Comparison of ENCODE assay signal across 8 cellular contexts in genomic region chr7:134420509-134421125, GRCh38. TPM values are rescaled to one million over a fixed set of nuclear protein-coding genes. Genes with fewer than 3 reads are reported as not detected.
DNase-seq lines count a peak whose midpoint lies in the region; ATAC-seq and TF ChIP-seq lines count a peak whose summit lies in the region.

No MANE protein-coding gene starts in this region.

- no peaks in the 10 kb centered on the region for H3K9me3 ChIP-seq in aorta (ENCODE audit: control insufficient read depth, low read length)

- peak; percentile 65 for TF ChIP-seq CTCF in cardiac fibroblast (IDR thresholded peaks at IDR 0.05; ENCODE audit: low read depth, low read length)

- H3K4me3 ChIP-seq in cardiac fibroblast (replicated peaks in 1 of 2; ENCODE audit: low read depth in 2 of 2, low read length in 2 of 2) (no peak overlapping the region), aorta (ENCODE audit: low read length in 2 of 2) (no peak overlapping the region)

- 45 to 49% methylated on average over 5 of the region's 5 CpGs for WGBS in aorta, 2 donors

- no peaks in the 10 kb centered on the region for H3K36me3 ChIP-seq in aorta (ENCODE audit: control insufficient read depth in 1 of 2, insufficient read depth in 2 of 2, low read length in 1 of 2)

- DNase-seq in Right ventricle myocardium inferior (ENCODE audit: missing footprints) (no peak), cardiac septum (ENCODE audit: low spot score) (no peak), NCI-H226 (peak; percentile 42), cardiac fibroblast (ENCODE audit: low read depth in 2 of 2) (peak; percentile 78 to 82), left colon (peak in 1 of 2 donors; percentile 50), aorta (no peak)

- intact Hi-C loops in Right ventricle myocardium inferior (cut with DNase I): no loop called here
- intact Hi-C loops in cardiac septum (cut with DNase I): no loop called here
- intact Hi-C loops in left colon (cut with DNase I, micrococcal nuclease): no loop called here
- intact Hi-C loops in aorta (cut with DNase I): no loop called here

- ATAC-seq in Right ventricle myocardium inferior (peak; percentile 52), left colon (peak; percentile 83), aorta (ENCODE audit: low FRiP score) (peak; percentile 59), HG02870 (IDR thresholded peaks at IDR 0.05; ENCODE audit: unreplicated experiment) (no peak), HG03439 (IDR thresholded peaks at IDR 0.05; ENCODE audit: unreplicated experiment) (no peak)

- H3K4me1 ChIP-seq in aorta (ENCODE audit: control insufficient read depth in 1 of 2, insufficient read depth in 2 of 2, low read length in 2 of 2): no peaks in the 10 kb centered on the region

- no peak overlapping the region for H3K27ac ChIP-seq in aorta (ENCODE audit: low read depth in 1 of 2, low read length in 2 of 2)

- H3K27me3 ChIP-seq in aorta (ENCODE audit: control insufficient read depth in 1 of 2, insufficient read depth in 2 of 2, low read length in 1 of 2): no peaks in the 10 kb centered on the region

RNA-seq across cellular contexts. Expression of gene AKR1B1, which starts 38.3 kb away (rescaled TPM):
- total RNA-seq in Right ventricle myocardium inferior: 232 TPM
- total RNA-seq in cardiac septum: 193 TPM
- total RNA-seq in left colon: 10 to 100 TPM; 12.7 to 26.8 TPM
- 10 to 100 TPM; 60.3 to 69.3 TPM for total RNA-seq in aorta
- polyA plus RNA-seq in aorta: 10 to 100 TPM; 49.4 to 98.0 TPM

Comparison
In these comparisons a context has a peak if more than half of its experiments do, and no peak if none do; other contexts are left out.
1. ATAC-seq: peak in Right ventricle myocardium inferior (single experiment), left colon (single experiment) and aorta (single experiment); none in HG02870 (single experiment) and HG03439 (single experiment).
2. DNase-seq: peak in NCI-H226 (single experiment) and cardiac fibroblast (2 of 2); none in Right ventricle myocardium inferior (single experiment), cardiac septum (single experiment) and aorta (0 of 2).